In genomic region chr3:114490829-114491228, GRCh38 we compare ENCODE assay signal across 21 cellular contexts.
"Had no signal": no experiment of that assay in that cellular context is flagged by ENCODE, and none has a peak within 500 bp of the region (broad histone marks: within the 10 kb centered on the region; RNA-seq: fewer than 3 reads in every experiment).

No MANE protein-coding gene starts in this region.

- H3K4me1 ChIP-seq: left lung, lower lobe of right lung had no signal

- H3K4me3 ChIP-seq: esophagus squamous epithelium, gastrocnemius medialis, heart right ventricle, left lung, lower lobe of right lung, mucosa of descending colon had no signal

- H3K27me3 ChIP-seq: esophagus squamous epithelium, gastrocnemius medialis, heart right ventricle, left lung had no signal

- ATAC-seq: effector memory CD8-positive, alpha-beta T cell; esophagus mucosa; gastrocnemius medialis; left cardiac atrium; left lung; left ventricle myocardium superior; lower lobe of right lung; mucosa of descending colon had no signal

- H3K36me3 ChIP-seq: esophagus squamous epithelium, gastrocnemius medialis, left lung, lower lobe of right lung had no signal

- DNase-seq: cortex of kidney; effector CD8-positive, alpha-beta T cell; effector memory CD8-positive, alpha-beta T cell; endodermal cell; erythroblast; esophagus squamous epithelium; foreskin fibroblast; foreskin melanocyte; gastrocnemius medialis; glutamatergic neuron; head of caudate nucleus; heart right ventricle; hippocampal formation; left cardiac atrium; left lung; left ventricle myocardium superior; lower lobe of right lung; mesenchymal stem cell; mucosa of descending colon had no signal

- H3K27ac ChIP-seq: epithelial cell of prostate, esophagus squamous epithelium, gastrocnemius medialis, left lung, lower lobe of right lung had no signal

- H3K9me3 ChIP-seq: esophagus squamous epithelium, gastrocnemius medialis, heart right ventricle, left lung, lower lobe of right lung, mucosa of descending colon had no signal
